Comparison of ENCODE assay signal across 1 cellular context in the genomic region with DNA sequence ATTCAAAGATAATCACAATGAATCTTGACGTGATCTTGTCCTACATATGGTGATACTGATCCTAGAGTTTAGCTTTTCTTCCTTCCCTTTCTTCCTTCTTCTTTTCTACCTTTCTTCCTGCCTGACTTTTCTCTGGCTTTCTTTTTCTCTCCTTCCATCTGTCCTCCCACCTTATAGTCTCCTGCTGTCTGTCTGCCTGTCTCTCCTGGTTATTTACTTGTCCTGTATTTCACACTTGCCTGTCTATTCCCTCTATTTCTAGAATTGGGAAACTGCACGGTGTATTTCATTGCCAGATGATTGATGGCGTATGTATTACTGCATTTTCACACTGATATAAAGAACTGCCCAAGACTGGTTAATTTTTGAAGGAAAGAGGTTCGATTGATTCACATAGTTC.
TF ChIP-seq lines count a peak whose summit lies in the region.

No MANE protein-coding gene starts in this region.

TF ChIP-seq in HepG2, 621 proteins besides CTCF, POLR2A, EP300 and RAD21 (continued from another document):
- TF ChIP-seq KIAA2018 (CRISPR knock-in tag; IDR thresholded peaks at IDR 0.05; ENCODE audit: borderline replicate concordance) = no peak
TF ChIP-seq in HepG2: peak in this region for 1.
